In genomic region chr17:78979780-78980623, GRCh38 we compare ENCODE assay signal across 8 cellular contexts. TPM values are rescaled to one million over a fixed set of nuclear protein-coding genes. Genes with fewer than 3 reads are reported as not detected.
DNase-seq lines count a peak whose midpoint lies in the region; ATAC-seq and TF ChIP-seq lines count a peak whose summit lies in the region.

Gene LGALS3BP (minus strand): TSS chr17:78979923. CDS start chr17:78977191, 2,732 bp downstream.

- no peak for ATAC-seq in HG03097 (IDR thresholded peaks at IDR 0.05; ENCODE audit: low FRiP score, unreplicated experiment)
- no peak for ATAC-seq in GM21528 (IDR thresholded peaks at IDR 0.05; ENCODE audit: low FRiP score, unreplicated experiment)

- peak within 1 kb of the TSS; percentile 91 for H2AFZ ChIP-seq in osteoblast (ENCODE audit: low read length)

- peaks cover 4% of the 10 kb centered on the region for H4K20me1 ChIP-seq in osteoblast (ENCODE audit: insufficient read depth, low read length)

- H3K4me2 ChIP-seq in osteoblast (ENCODE audit: insufficient read depth, low read length) = peak within 1 kb of the TSS; percentile 84

- H3K27ac ChIP-seq in adipose tissue (ENCODE audit: low read depth, low read length) = no peak within 1 kb of the TSS
- peak within 1 kb of the TSS; percentile 48 for H3K27ac ChIP-seq in osteoblast (ENCODE audit: low read depth, low read length)

- H3K36me3 ChIP-seq in osteoblast (ENCODE audit: insufficient read depth, low read length) = peaks cover 3% of the 10 kb centered on the region

- 38 to 53% (median 43%) methylated on average over 16 of the region's 16 CpGs for WGBS in adipose tissue, 3 donors

- H3K79me2 ChIP-seq in osteoblast (ENCODE audit: insufficient read depth, low read length) = peaks cover 26% of the 10 kb centered on the region

- peak; percentile 32 for DNase-seq in stimulated activated CD4-positive, alpha-beta T cell treated with anti-CD3 and anti-CD28 coated beads, Interleukin-15, amount 100 ng/mL, for 24 hours
- no peak for DNase-seq in stimulated activated CD4-positive, alpha-beta T cell treated with anti-CD3 and anti-CD28 coated beads, Interleukin-4, amount 100 ng/mL, for 1 hour
- DNase-seq in NCI-H774 (lab: John Stamatoyannopoulos, UW) = peak; percentile 96
- peak; percentile 88 for DNase-seq in glomerular visceral epithelial cell (ENCODE audit: extremely low spot score)
- peak; percentile 99 for DNase-seq in osteoblast (ENCODE audit: insufficient read length, low spot score, missing footprints)

- no peak for TF ChIP-seq CTCF in osteoblast (IDR thresholded peaks at IDR 0.05; ENCODE audit: extremely low read depth, low read depth, low read length)

- no peaks in the 10 kb centered on the region for H3K9me3 ChIP-seq in osteoblast (ENCODE audit: low read depth, low read length)

- peak within 1 kb of the TSS; percentile 68 for H3K4me3 ChIP-seq in osteoblast (ENCODE audit: insufficient read depth, low read length)

- H3K27me3 ChIP-seq in osteoblast (ENCODE audit: insufficient read depth, low read length) = no peaks in the 10 kb centered on the region

- peaks cover 34% of the 10 kb centered on the region for H3K4me1 ChIP-seq in osteoblast (ENCODE audit: insufficient read depth, low read length)

RNA-seq across cellular contexts. Expression of gene LGALS3BP, which starts in this region (rescaled TPM):
- 100 to 1,000 TPM; 104 to 220 (median 144) TPM for polyA plus RNA-seq in adipose tissue
- total RNA-seq in osteoblast = 388 and 457 TPM in 2 replicates
